ENCODE assay signal across 26 cellular contexts in the genomic region with DNA sequence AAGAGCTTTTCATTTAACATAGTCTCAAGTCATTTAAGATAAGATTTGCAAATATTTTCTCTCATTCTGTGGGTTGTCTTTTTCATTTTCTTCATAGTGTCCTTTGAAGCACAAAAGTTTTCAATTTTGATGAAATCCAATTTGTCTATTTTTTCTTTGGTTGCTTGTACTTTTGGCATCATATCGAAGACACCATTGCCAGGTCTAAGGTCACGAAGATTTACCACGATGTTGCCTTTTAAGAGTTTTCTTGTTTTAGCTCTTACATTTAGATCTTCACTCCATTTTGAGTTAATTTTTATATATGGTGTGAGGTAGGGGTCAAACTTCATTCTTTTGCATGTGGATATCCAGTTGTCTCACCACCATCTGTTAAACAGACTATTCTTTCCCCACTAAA. TPM values are rescaled to one million over a fixed set of nuclear protein-coding genes. Genes with fewer than 3 reads are reported as not detected.
DNase-seq lines count a peak whose midpoint lies in the region; ATAC-seq and TF ChIP-seq lines count a peak whose summit lies in the region.
"Had no signal": no experiment of that assay in that cellular context is flagged by ENCODE, and none has a peak within 500 bp of the region (broad histone marks: within the 10 kb centered on the region; RNA-seq: fewer than 3 reads in every experiment).

No MANE protein-coding gene starts in this region.

- DNase-seq in breast epithelium (ENCODE audit: low spot score in 2 of 2): no peak
- DNase-seq in MCF 10A (ENCODE audit: unreplicated experiment): no peak
- DNase-seq in esophagus muscularis mucosa (ENCODE audit: extremely low spot score): no peak
- no peak for DNase-seq in sigmoid colon
- no peak for DNase-seq in aorta
- no peak for DNase-seq in activated naive CD8-positive, alpha-beta T cell treated with anti-CD3 and anti-CD28 coated beads for 36 hours
- no peak for DNase-seq in hepatic stellate cell (ENCODE audit: low spot score)
- no peak for DNase-seq in iPS-NIHi11 (ENCODE audit: low spot score)
- DNase-seq: activated CD4-positive, alpha-beta memory T cell treated with anti-CD3 and anti-CD28 coated beads for 36 hours; activated naive CD4-positive, alpha-beta T cell; activated T-cell treated with anti-CD3 and anti-CD28 coated beads, Interleukin-2, amount 50 U/mL, for 1 hour; colonic mucosa; foreskin melanocyte; Karpas-422; NCI-H1105 treated with DMSO at 0.1 percent for 48 hours; NCI-H524 treated with DMSO at 0.1 percent for 48 hours; SHP77; WERI-Rb-1 had no signal

- H3K4me3 Mint-ChIP-seq in MCF 10A (ENCODE audit: unreplicated experiment): no peak overlapping the region
- no peak overlapping the region for H3K4me3 Mint-ChIP-seq in activated naive CD8-positive, alpha-beta T cell treated with anti-CD3 and anti-CD28 coated beads for 36 hours
- H3K4me3 Mint-ChIP-seq: activated CD4-positive, alpha-beta memory T cell treated with anti-CD3 and anti-CD28 coated beads for 36 hours; mesothelial cell of epicardium had no signal

- peaks cover 28% of the 10 kb centered on the region for H3K4me1 Mint-ChIP-seq in MCF 10A (ENCODE audit: insufficient read depth, unreplicated experiment)
- H3K4me1 Mint-ChIP-seq in activated naive CD8-positive, alpha-beta T cell treated with anti-CD3 and anti-CD28 coated beads for 36 hours: peaks cover under 1% of the 10 kb centered on the region

- no peaks in the 10 kb centered on the region for H3K27me3 Mint-ChIP-seq in MCF 10A (ENCODE audit: insufficient read depth, unreplicated experiment)
- no peaks in the 10 kb centered on the region for H3K27me3 Mint-ChIP-seq in activated naive CD8-positive, alpha-beta T cell treated with anti-CD3 and anti-CD28 coated beads for 36 hours
- H3K27me3 Mint-ChIP-seq: activated CD4-positive, alpha-beta memory T cell treated with anti-CD3 and anti-CD28 coated beads for 36 hours had no signal

- no peak for TF ChIP-seq CTCF in breast epithelium (IDR thresholded peaks at IDR 0.05)
- no peak for TF ChIP-seq CTCF in MCF 10A (IDR thresholded peaks at IDR 0.05; ENCODE audit: unreplicated experiment)
- no peak for TF ChIP-seq CTCF in esophagus muscularis mucosa (IDR thresholded peaks at IDR 0.05)
- no peak for TF ChIP-seq CTCF in sigmoid colon (IDR thresholded peaks at IDR 0.05)

- TF ChIP-seq EP300 in esophagus muscularis mucosa (IDR thresholded peaks at IDR 0.05) (no peak), sigmoid colon (IDR thresholded peaks at IDR 0.05) (no peak)

- no peaks in the 10 kb centered on the region for H3K9me3 Mint-ChIP-seq in MCF 10A (ENCODE audit: unreplicated experiment)
- peaks cover 9% of the 10 kb centered on the region for H3K9me3 Mint-ChIP-seq in activated naive CD8-positive, alpha-beta T cell treated with anti-CD3 and anti-CD28 coated beads for 36 hours
- H3K9me3 Mint-ChIP-seq: activated CD4-positive, alpha-beta memory T cell treated with anti-CD3 and anti-CD28 coated beads for 36 hours had no signal

- no peaks in the 10 kb centered on the region for H3K27me3 ChIP-seq in breast epithelium
- H3K27me3 ChIP-seq in esophagus muscularis mucosa: no peaks in the 10 kb centered on the region
- H3K27me3 ChIP-seq in sigmoid colon: no peaks in the 10 kb centered on the region
- H3K27me3 ChIP-seq in aorta (ENCODE audit: control insufficient read depth in 1 of 2, insufficient read depth in 2 of 2, low read length in 1 of 2): no peaks in the 10 kb centered on the region
- H3K27me3 ChIP-seq: colonic mucosa, thyroid gland had no signal

- H3K27ac Mint-ChIP-seq in MCF 10A (ENCODE audit: low read depth, unreplicated experiment): no peak overlapping the region
- no peak overlapping the region for H3K27ac Mint-ChIP-seq in activated naive CD8-positive, alpha-beta T cell treated with anti-CD3 and anti-CD28 coated beads for 36 hours
- H3K27ac Mint-ChIP-seq: activated CD4-positive, alpha-beta memory T cell treated with anti-CD3 and anti-CD28 coated beads for 36 hours had no signal

- no peak for ATAC-seq in aorta (ENCODE audit: low FRiP score)

- POLR2A ChIA-PET in MCF 10A (lab: Yijun Ruan, JAX): interaction anchor here (0.7 kb wide), 1 partner anchor 142 kb away, joined by 3 read pairs; no protein-coding TSS in a partner anchor

- no TSS peak for BruUV-seq in MCF 10A (replicated peaks; lab: Mats Ljungman, UMichigan)

- CTCF ChIA-PET in MCF 10A (lab: Yijun Ruan, JAX): interaction anchor here (0.5 to 1.6 kb wide), 3 partner anchors 20 to 131 kb away, joined by 3 to 5 read pairs (median 3); no protein-coding TSS in a partner anchor

- H3K36me3 ChIP-seq in breast epithelium: no peaks in the 10 kb centered on the region
- H3K36me3 ChIP-seq in esophagus muscularis mucosa: no peaks in the 10 kb centered on the region
- H3K36me3 ChIP-seq in sigmoid colon: no peaks in the 10 kb centered on the region
- H3K36me3 ChIP-seq in aorta (ENCODE audit: control insufficient read depth in 1 of 2, insufficient read depth in 2 of 2, low read length in 1 of 2): no peaks in the 10 kb centered on the region
- H3K36me3 ChIP-seq: colonic mucosa, thyroid gland, WERI-Rb-1 had no signal

- 95% methylated on average over 3 of the region's 3 CpGs for WGBS in esophagus muscularis mucosa
- WGBS in sigmoid colon, 2 donors: 88 to 91% methylated on average over 3 of the region's 3 CpGs
- 29 to 35% methylated on average over 3 of the region's 3 CpGs for WGBS in aorta, 2 donors

- peaks cover 0 to 5% of the 10 kb centered on the region in 2 donors for H3K9me3 ChIP-seq in breast epithelium
- peaks cover 0 to 12% (median 4%) of the 10 kb centered on the region in 4 donors for H3K9me3 ChIP-seq in esophagus muscularis mucosa
- H3K9me3 ChIP-seq in sigmoid colon: peaks cover 0 to 3% (median 0%) of the 10 kb centered on the region in 4 donors
- H3K9me3 ChIP-seq in aorta (ENCODE audit: control insufficient read depth, low read length): no peaks in the 10 kb centered on the region
- H3K9me3 ChIP-seq: colonic mucosa, thyroid gland had no signal

- peaks cover 6% of the 10 kb centered on the region for H3K36me3 Mint-ChIP-seq in MCF 10A (ENCODE audit: insufficient read depth, unreplicated experiment)
- H3K36me3 Mint-ChIP-seq in activated naive CD8-positive, alpha-beta T cell treated with anti-CD3 and anti-CD28 coated beads for 36 hours: no peaks in the 10 kb centered on the region
- H3K36me3 Mint-ChIP-seq: activated CD4-positive, alpha-beta memory T cell treated with anti-CD3 and anti-CD28 coated beads for 36 hours had no signal

- H3K4me3 ChIP-seq in breast epithelium (no peak overlapping the region), esophagus muscularis mucosa (no peak overlapping the region), sigmoid colon (no peak overlapping the region), aorta (ENCODE audit: low read length in 2 of 2) (no peak overlapping the region)
- H3K4me3 ChIP-seq: colonic mucosa, psoas muscle, thyroid gland had no signal

- H3K27ac ChIP-seq in breast epithelium (peak overlapping the region; percentile 30 to 80), esophagus muscularis mucosa (replicated peaks in 1 of 4) (peak overlapping the region; percentile 51 to 81 (median 71)), sigmoid colon (peak overlapping the region; percentile 60 to 77 (median 74)), aorta (ENCODE audit: low read depth in 1 of 2, low read length in 2 of 2) (peak overlapping the region; percentile 90 to 93)
- H3K27ac ChIP-seq: 22Rv1, colonic mucosa, psoas muscle, WERI-Rb-1 had no signal

- H3K4me1 ChIP-seq in breast epithelium: peaks cover 10 to 22% of the 10 kb centered on the region in 2 donors
- peaks cover 11 to 63% (median 59%) of the 10 kb centered on the region in 4 donors for H3K4me1 ChIP-seq in esophagus muscularis mucosa
- peaks cover 0 to 43% (median 31%) of the 10 kb centered on the region in 4 donors for H3K4me1 ChIP-seq in sigmoid colon
- H3K4me1 ChIP-seq in aorta (ENCODE audit: control insufficient read depth in 1 of 2, insufficient read depth in 2 of 2, low read length in 2 of 2): no peaks in the 10 kb centered on the region
- H3K4me1 ChIP-seq: colonic mucosa had no signal

- intact Hi-C loops in breast epithelium (cut with DNase I; ENCODE audit: low total_unique reads): no loop called here
- intact Hi-C loops in MCF 10A (cut with micrococcal nuclease): no loop called here
- intact Hi-C loops in esophagus muscularis mucosa (cut with DNase I): no loop called here
- intact Hi-C loops in sigmoid colon (cut with DNase I): no loop called here
- intact Hi-C loops in aorta (cut with DNase I): loop anchor here in 1 of 2 donors (5.0 kb wide), 1 partner anchor 77 kb away; no protein-coding TSS in a partner anchor

- TF ChIP-seq POLR2A in breast epithelium (IDR thresholded peaks at IDR 0.05) (no peak), esophagus muscularis mucosa (IDR thresholded peaks at IDR 0.05; ENCODE audit: low read depth) (no peak), sigmoid colon (IDR thresholded peaks at IDR 0.05) (no peak)

RNA-seq across cellular contexts. Expression of a gene that starts 34.7 kb away (rescaled TPM):
- total RNA-seq in breast epithelium (not detected), MCF 10A (2022) (not detected in 2 replicates), esophagus muscularis mucosa (not detected), sigmoid colon (not detected), aorta (not detected)
- polyA plus RNA-seq in sigmoid colon (under 1 TPM in 1 of 3 donors, not detected in 2; 0.39 TPM), aorta (not detected)
- not detected for total RNA-seq in activated naive CD8-positive, alpha-beta T cell treated with anti-CD3 and anti-CD28 coated beads for 36 hours
- total RNA-seq: activated CD4-positive, alpha-beta memory T cell treated with anti-CD3 and anti-CD28 coated beads for 36 hours; colonic mucosa; left colon; mesothelial cell of epicardium; psoas muscle; T-helper 1 cell treated with Interleukin-12 subunit alpha and Interleukin-12 subunit beta and Interleukin-4 antibody, amounts not matched to agents 30 ng/mL and 1 ng/mL, for 36 hours; thyroid gland had no signal
- polyA plus RNA-seq: BJ, neural cell, psoas muscle had no signal

RNA-seq across cellular contexts. Expression of a gene that starts 53.3 kb away (rescaled TPM):
- total RNA-seq in breast epithelium: 10 to 100 TPM in 1 of 3 donors, 1 to 10 TPM in 2; 1.6 to 10.6 (median 7.0) TPM
- 4.4 and 7.3 TPM in 2 replicates for total RNA-seq in MCF 10A (2022)
- 1 to 10 TPM in 3 of 4 donors, under 1 TPM in 1; 0.83 to 4.0 (median 2.8) TPM for total RNA-seq in esophagus muscularis mucosa
- total RNA-seq in sigmoid colon: 1 to 10 TPM in 3 of 4 donors, under 1 TPM in 1; 0.99 to 5.5 (median 2.1) TPM
- polyA plus RNA-seq in sigmoid colon: 10 to 100 TPM in 1 of 3 donors, 1 to 10 TPM in 2; 2.1 to 12.3 (median 4.8) TPM
- 1 to 10 TPM; 1.3 to 7.4 TPM for total RNA-seq in aorta
- polyA plus RNA-seq in aorta: 1 to 10 TPM in 1 of 2 donors, not detected in 1; 5.3 TPM
- under 1 TPM; 0.23 to 0.40 TPM for total RNA-seq in activated naive CD8-positive, alpha-beta T cell treated with anti-CD3 and anti-CD28 coated beads for 36 hours
